8 cellular contexts compared by ENCODE assay signal in genomic region chr1:16248603-16249534, GRCh38. TPM values are rescaled to one million over a fixed set of nuclear protein-coding genes. Genes with fewer than 3 reads are reported as not detected.
DNase-seq lines count a peak whose midpoint lies in the region; ATAC-seq and TF ChIP-seq lines count a peak whose summit lies in the region.

No MANE protein-coding gene starts in this region.

- TF ChIP-seq POLR2A in esophagus squamous epithelium (IDR thresholded peaks at IDR 0.05) = no peak

- H3K27ac Mint-ChIP-seq in nephron progenitor cell = peak overlapping the region; percentile 11

- H3K9me3 Mint-ChIP-seq in nephron progenitor cell = no peaks in the 10 kb centered on the region

- H3K27me3 ChIP-seq in esophagus squamous epithelium = no peaks in the 10 kb centered on the region

- H3K4me3 ChIP-seq in SK-N-MC (peak overlapping the region; percentile 5), esophagus squamous epithelium (peak overlapping the region in 1 of 4 donors; percentile 8)

- H3K36me3 ChIP-seq in SK-N-MC (ENCODE audit: insufficient read depth, low read length) = peaks cover 33% of the 10 kb centered on the region
- H3K36me3 ChIP-seq in esophagus squamous epithelium = peaks cover 5 to 57% (median 13%) of the 10 kb centered on the region in 3 donors

- H3K9ac ChIP-seq in SK-N-MC (ENCODE audit: insufficient read length) = peak overlapping the region; percentile 72

- ATAC-seq in GM19467 (IDR thresholded peaks at IDR 0.05; ENCODE audit: unreplicated experiment) = no peak

- no peaks in the 10 kb centered on the region for H3K27me3 Mint-ChIP-seq in nephron progenitor cell (ENCODE audit: low read depth, poor library complexity)

- intact Hi-C loops in esophagus squamous epithelium (cut with DNase I) = loop anchor here (10.0 kb wide), 1 partner anchor 174 kb away; the partner anchor contains the start of gene FAM131C

- TF ChIP-seq CTCF in esophagus squamous epithelium (IDR thresholded peaks at IDR 0.05) = no peak
- TF ChIP-seq CTCF in nephron progenitor cell (IDR thresholded peaks at IDR 0.05) = no peak

- H3K9me3 ChIP-seq in SK-N-MC (ENCODE audit: low read depth, low read length) (no peaks in the 10 kb centered on the region), esophagus squamous epithelium (no peaks in the 10 kb centered on the region)

- DNase-seq in activated effector memory CD4-positive, alpha-beta T cell treated with anti-CD3 and anti-CD28 coated beads, Interleukin-2, amount 50 U/mL, for 16 hours = peak; percentile 45
- DNase-seq in activated effector memory CD4-positive, alpha-beta T cell treated with Interleukin-2 at 50 U/mL for 16 hours = no peak
- peak; percentile 84 for DNase-seq in NAMALWA (ENCODE audit: low spot score)
- peak; percentile 81 for DNase-seq in SK-N-MC (ENCODE audit: low read depth, low spot score)
- no peak for DNase-seq in esophagus squamous epithelium (lab: John Stamatoyannopoulos, UW)
- DNase-seq in nephron progenitor cell = no peak
- DNase-seq in activated CD4-positive, CD25-positive, alpha-beta regulatory T cell treated with anti-CD3 and anti-CD28 coated beads, Interleukin-2, amount 50 U/mL, for 72 hours = no peak

- peaks cover 18% of the 10 kb centered on the region for H3K4me1 Mint-ChIP-seq in nephron progenitor cell

- 14 to 27% methylated on average over 6 to 7 of the region's 7 CpGs for WGBS in esophagus squamous epithelium, 2 donors

- H3K27ac ChIP-seq in SK-N-MC (peak overlapping the region; percentile 96), esophagus squamous epithelium (peak overlapping the region; percentile 65 to 91 (median 87))

- H3K4me3 Mint-ChIP-seq in nephron progenitor cell = no peak overlapping the region

- H3K36me3 Mint-ChIP-seq in nephron progenitor cell (ENCODE audit: low read depth) = peaks cover 40% of the 10 kb centered on the region

- H3K4me1 ChIP-seq in esophagus squamous epithelium = peaks cover 28 to 89% (median 56%) of the 10 kb centered on the region in 3 donors

RNA-seq across cellular contexts. Expression of gene CPLANE2, which starts 11.9 kb away (rescaled TPM):
- 1 to 10 TPM; 3.6 to 5.6 (median 3.9) TPM for total RNA-seq in esophagus squamous epithelium

RNA-seq across cellular contexts. Expression of gene ARHGEF19, which starts 36.4 kb away (rescaled TPM):
- total RNA-seq in esophagus squamous epithelium = 10 to 100 TPM; 15.8 to 27.1 (median 20.6) TPM

Comparison
In these comparisons a context has a peak if more than half of its experiments do, and no peak if none do; other contexts are left out.
1. DNase-seq: peak in activated effector memory CD4-positive, alpha-beta T cell treated with anti-CD3 and anti-CD28 coated beads, Interleukin-2, amount 50 U/mL, for 16 hours (single experiment), NAMALWA (single experiment) and SK-N-MC (single experiment); none in activated effector memory CD4-positive, alpha-beta T cell treated with Interleukin-2 at 50 U/mL for 16 hours (single experiment), esophagus squamous epithelium (single experiment), nephron progenitor cell (single experiment) and activated CD4-positive, CD25-positive, alpha-beta regulatory T cell treated with anti-CD3 and anti-CD28 coated beads, Interleukin-2, amount 50 U/mL, for 72 hours (single experiment).